32 cellular contexts compared by ENCODE assay signal in the genomic region with DNA sequence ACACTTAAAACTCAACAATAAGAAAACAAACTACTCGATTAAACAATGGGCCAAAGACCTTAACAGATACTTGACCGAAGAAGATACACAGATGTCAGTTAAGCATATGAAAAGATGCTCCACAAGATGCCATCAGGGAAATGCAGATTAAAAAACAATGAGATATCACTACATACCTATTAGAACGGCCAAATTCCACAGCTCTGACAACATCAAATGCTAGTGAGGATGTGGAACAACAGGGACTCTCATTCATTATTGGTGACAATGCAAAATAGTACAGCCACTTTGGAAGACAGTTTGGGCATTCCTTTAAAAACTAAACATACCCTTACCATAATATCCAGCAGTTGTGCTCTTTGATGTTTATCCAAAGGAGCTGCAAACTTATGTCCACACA.
"Had no signal": no experiment of that assay in that cellular context is flagged by ENCODE, and none has a peak within 500 bp of the region (broad histone marks: within the 10 kb centered on the region; RNA-seq: fewer than 3 reads in every experiment).

No MANE protein-coding gene starts in this region.

- ATAC-seq: activated CD4-positive, CD25-positive, alpha-beta regulatory T cell treated with anti-CD3 and anti-CD28 coated beads, Interleukin-2, amount 50 U/mL, for 24 hours; activated CD8-positive, alpha-beta T cell treated with anti-CD3 and anti-CD28 coated beads for 36 hours; activated naive CD8-positive, alpha-beta T cell treated with anti-CD3 and anti-CD28 coated beads, Interleukin-2, amount 50 U/mL, for 24 hours; esophagus mucosa; T-helper 17 cell had no signal

- H3K36me3 ChIP-seq: adrenal gland, ascending aorta, breast epithelium, cardiac muscle cell, colonic mucosa, WERI-Rb-1 had no signal

- H3K27me3 Mint-ChIP-seq: activated B cell treated with CpG ODN at 0.5 μM for 24 hours; activated CD8-positive, alpha-beta T cell treated with anti-CD3 and anti-CD28 coated beads for 36 hours; activated naive CD8-positive, alpha-beta T cell treated with anti-CD3 and anti-CD28 coated beads for 36 hours; activated naive CD8-positive, alpha-beta T cell treated with anti-CD3 and anti-CD28 coated beads, Interleukin-2, amount 50 U/mL, for 24 hours; brain had no signal

- H3K36me3 Mint-ChIP-seq: activated naive CD4-positive, alpha-beta T cell treated with anti-CD3 and anti-CD28 coated beads, Interleukin-2, amount 50 U/mL, for 24 hours; activated naive CD8-positive, alpha-beta T cell treated with anti-CD3 and anti-CD28 coated beads for 36 hours; brain had no signal

- H3K4me3 Mint-ChIP-seq: activated B cell treated with CpG ODN at 0.5 μM for 24 hours; activated CD8-positive, alpha-beta T cell treated with anti-CD3 and anti-CD28 coated beads for 36 hours; activated naive CD4-positive, alpha-beta T cell treated with anti-CD3 and anti-CD28 coated beads for 36 hours; activated naive CD4-positive, alpha-beta T cell treated with anti-CD3 and anti-CD28 coated beads, Interleukin-2, amount 50 U/mL, for 24 hours; activated naive CD8-positive, alpha-beta T cell treated with anti-CD3 and anti-CD28 coated beads for 36 hours; activated naive CD8-positive, alpha-beta T cell treated with anti-CD3 and anti-CD28 coated beads, Interleukin-2, amount 50 U/mL, for 24 hours; activated T-helper 1 cell treated with anti-CD3 and anti-CD28 coated beads, Interleukin-12 subunit alpha, Interleukin-12 subunit beta, Interleukin-2, Interleukin-4 antibody, amounts not matched to agents 30 ng/mL and 10 ng/mL and 1 ng/mL, durations not matched to agents 14 hours and 24 hours and 36 hours; brain; T-helper 17 cell; T-helper 2 cell treated with Interferon-gamma antibody and Interleukin-4, amounts not matched to agents 5 μg/mL and 100 μg/mL, for 36 hours had no signal

- H3K9me3 ChIP-seq: breast epithelium, colonic mucosa had no signal

- H3K9me3 Mint-ChIP-seq: activated naive CD4-positive, alpha-beta T cell treated with anti-CD3 and anti-CD28 coated beads for 36 hours; activated naive CD8-positive, alpha-beta T cell treated with anti-CD3 and anti-CD28 coated beads for 36 hours; T-helper 2 cell treated with Interferon-gamma antibody and Interleukin-4, amounts not matched to agents 5 μg/mL and 100 μg/mL, for 36 hours had no signal

- H3K27ac Mint-ChIP-seq: activated B cell treated with CpG ODN at 0.5 μM for 24 hours; activated CD8-positive, alpha-beta T cell treated with anti-CD3 and anti-CD28 coated beads for 36 hours; activated naive CD4-positive, alpha-beta T cell treated with anti-CD3 and anti-CD28 coated beads for 36 hours; activated naive CD4-positive, alpha-beta T cell treated with anti-CD3 and anti-CD28 coated beads, Interleukin-2, amount 50 U/mL, for 24 hours; activated naive CD8-positive, alpha-beta T cell treated with anti-CD3 and anti-CD28 coated beads for 36 hours; activated naive CD8-positive, alpha-beta T cell treated with anti-CD3 and anti-CD28 coated beads, Interleukin-2, amount 50 U/mL, for 24 hours; activated T-helper 1 cell treated with anti-CD3 and anti-CD28 coated beads, Interleukin-12 subunit alpha, Interleukin-12 subunit beta, Interleukin-2, Interleukin-4 antibody, amounts not matched to agents 30 ng/mL and 10 ng/mL and 1 ng/mL, durations not matched to agents 14 hours and 24 hours and 36 hours; activated T-helper 2 cell treated with anti-CD3 and anti-CD28 coated beads, Interferon-gamma antibody, Interleukin-2, Interleukin-4, amounts not matched to agents 10 μg/mL and 5 μg/mL and 100 μg/mL, durations not matched to agents 14 hours and 24 hours and 36 hours; T-helper 17 cell; T-helper 2 cell treated with Interferon-gamma antibody and Interleukin-4, amounts not matched to agents 5 μg/mL and 100 μg/mL, for 36 hours had no signal

- H3K27me3 ChIP-seq: adrenal gland, ascending aorta, breast epithelium, cardiac muscle cell, colonic mucosa had no signal

- FAIRE-seq: frontal cortex had no signal

- H3K4me1 Mint-ChIP-seq: activated B cell treated with CpG ODN at 0.5 μM for 24 hours; activated naive CD4-positive, alpha-beta T cell treated with anti-CD3 and anti-CD28 coated beads, Interleukin-2, amount 50 U/mL, for 24 hours; activated naive CD8-positive, alpha-beta T cell treated with anti-CD3 and anti-CD28 coated beads for 36 hours; activated naive CD8-positive, alpha-beta T cell treated with anti-CD3 and anti-CD28 coated beads, Interleukin-2, amount 50 U/mL, for 24 hours; brain; T-helper 17 cell had no signal

- H3K4me1 ChIP-seq: adrenal gland, breast epithelium, colonic mucosa had no signal

- H3K4me3 ChIP-seq: adrenal gland, ascending aorta, breast epithelium, cardiac muscle cell, colonic mucosa had no signal

- DNase-seq: activated B cell treated with CpG ODN at 0.5 μM for 24 hours; activated CD4-positive, alpha-beta T cell treated with anti-CD3 and anti-CD28 coated beads for 48 hours; activated CD4-positive, alpha-beta T cell treated with anti-CD3 and anti-CD28 coated beads, Interleukin-2, amount 50 U/mL, for 1 hour; activated CD4-positive, alpha-beta T cell treated with anti-CD3 and anti-CD28 coated beads, Interleukin-2, amount 50 U/mL, for 48 hours; activated CD8-positive, alpha-beta memory T cell treated with anti-CD3 and anti-CD28 coated beads for 24 hours; activated CD8-positive, alpha-beta T cell treated with anti-CD3 and anti-CD28 coated beads for 36 hours; activated effector memory CD4-positive, alpha-beta T cell treated with anti-CD3 and anti-CD28 coated beads, Interleukin-2, amount 50 U/mL, for 16 hours; activated naive CD4-positive, alpha-beta T cell treated with anti-CD3 and anti-CD28 coated beads for 36 hours; activated naive CD8-positive, alpha-beta T cell treated with anti-CD3 and anti-CD28 coated beads for 36 hours; activated naive CD8-positive, alpha-beta T cell treated with anti-CD3 and anti-CD28 coated beads, Interleukin-2, amount 50 U/mL, for 24 hours; activated T-cell treated with anti-CD3 and anti-CD28 coated beads, Interleukin-2, amount 50 U/mL, for 48 hours; adrenal gland; central memory CD4-positive, alpha-beta T cell; cerebellar nuclear complex; colonic mucosa; effector CD8-positive, alpha-beta T cell; foreskin fibroblast; head of caudate nucleus; T-helper 17 cell; T1000; WERI-Rb-1 had no signal

- H3K27ac ChIP-seq: adrenal gland, ascending aorta, breast epithelium, cardiac muscle cell, colonic mucosa, WERI-Rb-1 had no signal
